ENCODE assay signal across 12 cellular contexts in genomic region chr19:38073806-38074685, GRCh38.
DNase-seq lines count a peak whose midpoint lies in the region; ATAC-seq, FAIRE-seq and TF ChIP-seq lines count a peak whose summit lies in the region.
"Had no signal": no experiment of that assay in that cellular context is flagged by ENCODE, and none has a peak within 500 bp of the region (broad histone marks: within the 10 kb centered on the region; RNA-seq: fewer than 3 reads in every experiment).

No MANE protein-coding gene starts in this region.

- H3K9ac ChIP-seq in smooth muscle cell (ENCODE audit: low read depth) = no peak overlapping the region

- H3K27ac ChIP-seq in smooth muscle cell (ENCODE audit: low read depth) (no peak overlapping the region), suprapubic skin (no peak overlapping the region)

- no peaks in the 10 kb centered on the region for H3K79me2 ChIP-seq in smooth muscle cell (ENCODE audit: low read depth)

- H3K27me3 ChIP-seq in smooth muscle cell (ENCODE audit: low read depth) (no peaks in the 10 kb centered on the region), suprapubic skin (no peaks in the 10 kb centered on the region)

- H3K36me3 ChIP-seq in smooth muscle cell (ENCODE audit: low read depth) (no peaks in the 10 kb centered on the region), suprapubic skin (no peaks in the 10 kb centered on the region)
- H3K36me3 ChIP-seq: HAP-1 had no signal

- TF ChIP-seq POLR2A in suprapubic skin (IDR thresholded peaks at IDR 0.05) = no peak

- H3K4me3 ChIP-seq in smooth muscle cell = no peak overlapping the region
- H3K4me3 ChIP-seq in suprapubic skin = no peak overlapping the region
- H3K4me3 ChIP-seq: HAP-1 had no signal

- peak; percentile 6 for TF ChIP-seq CTCF in smooth muscle cell (IDR thresholded peaks at IDR 0.05; ENCODE audit: borderline replicate concordance, insufficient read depth, poor library complexity, severe bottlenecking)
- TF ChIP-seq CTCF in suprapubic skin (IDR thresholded peaks at IDR 0.05) = no peak

- no peak for TF ChIP-seq EP300 in suprapubic skin (IDR thresholded peaks at IDR 0.05)

- no peak for ATAC-seq in GM21381 (IDR thresholded peaks at IDR 0.05; ENCODE audit: unreplicated experiment)

- H3F3A ChIP-seq in smooth muscle cell (ENCODE audit: low read depth) = no peaks in the 10 kb centered on the region

- no peaks in the 10 kb centered on the region for H3K4me1 ChIP-seq in smooth muscle cell (ENCODE audit: low read depth)
- no peaks in the 10 kb centered on the region for H3K4me1 ChIP-seq in suprapubic skin
- H3K4me1 ChIP-seq: HAP-1 had no signal

- no peak overlapping the region for H3K4me2 ChIP-seq in smooth muscle cell

- peak; percentile 41 for FAIRE-seq in islet of Langerhans (lab: Jason Lieb, UNC)

- H3K9me3 ChIP-seq in smooth muscle cell (replicated peaks; ENCODE audit: low read depth) = no peaks in the 10 kb centered on the region
- no peaks in the 10 kb centered on the region for H3K9me3 ChIP-seq in suprapubic skin
- H3K9me3 ChIP-seq: HAP-1 had no signal

- no peaks in the 10 kb centered on the region for H4K20me1 ChIP-seq in smooth muscle cell (ENCODE audit: low read depth)

- WGBS in smooth muscle cell (ENCODE audit: low lambda C conversion rate) = 67% methylated on average over 18 of the region's 18 CpGs
- 78% methylated on average over 18 of the region's 18 CpGs for WGBS in suprapubic skin

- peak; percentile 55 for DNase-seq in NCI-H748 (lab: John Stamatoyannopoulos, UW; ENCODE audit: unreplicated experiment)
- no peak for DNase-seq in NCI-H748 treated with DMSO at 0.1 percent for 48 hours (lab: John Stamatoyannopoulos, UW)
- DNase-seq in SHP77 treated with DMSO at 0.1 percent for 48 hours (lab: John Stamatoyannopoulos, UW) = peak; percentile 14
- no peak for DNase-seq in smooth muscle cell (lab: John Stamatoyannopoulos, UW; ENCODE audit: unreplicated experiment)
- DNase-seq in NCI-H226 = no peak
- DNase-seq in suprapubic skin (ENCODE audit: low spot score in 2 of 2) = no peak
- DNase-seq: activated CD4-positive, alpha-beta T cell treated with anti-CD3 and anti-CD28 coated beads for 4 hours; GDM1; stimulated activated CD4-positive, alpha-beta T cell treated with anti-CD3 and anti-CD28 coated beads, Interleukin-2, amount 100 ng/mL, for 48 hours had no signal

- no peak overlapping the region for H2AFZ ChIP-seq in smooth muscle cell (ENCODE audit: low read depth)

Comparison
In these comparisons a context has a peak if more than half of its experiments do, and no peak if none do; other contexts are left out.
1. DNase-seq: peak in NCI-H748 (single experiment) and SHP77 treated with DMSO at 0.1 percent for 48 hours (single experiment); none in NCI-H748 treated with DMSO at 0.1 percent for 48 hours (single experiment), smooth muscle cell (single experiment), NCI-H226 (single experiment) and suprapubic skin (0 of 2).